Comparison of ENCODE assay signal across 9 cellular contexts in the genomic region with DNA sequence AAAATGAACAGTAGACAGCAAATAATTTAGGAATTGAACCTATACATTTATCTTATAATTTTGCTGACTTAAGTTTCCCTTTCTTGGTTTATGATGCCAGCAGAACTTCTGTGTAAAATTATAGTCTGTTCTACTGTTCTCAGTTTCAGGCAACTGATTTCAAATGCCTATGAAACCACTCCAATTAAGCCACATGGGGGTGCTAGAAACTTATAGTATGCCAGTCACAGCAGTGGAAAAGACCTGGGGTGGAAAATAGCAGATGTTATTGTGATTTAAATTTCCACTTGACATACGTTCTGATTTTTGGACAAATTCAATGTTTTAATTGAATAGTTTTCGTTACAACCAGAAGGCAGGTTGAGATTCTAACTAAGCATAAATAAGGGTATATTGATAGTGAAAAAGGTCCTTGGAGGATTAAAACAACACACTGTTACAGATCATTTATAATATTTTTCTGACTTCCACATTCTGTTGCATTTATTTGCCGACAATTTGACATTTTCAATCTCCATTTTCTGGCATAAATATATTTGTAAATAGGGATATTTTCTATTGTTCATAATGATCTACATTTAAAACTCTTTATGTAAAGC.
DNase-seq lines count a peak whose midpoint lies in the region; ATAC-seq lines count a peak whose summit lies in the region.
"Had no signal": no experiment of that assay in that cellular context is flagged by ENCODE, and none has a peak within 500 bp of the region (broad histone marks: within the 10 kb centered on the region; RNA-seq: fewer than 3 reads in every experiment).

No MANE protein-coding gene starts in this region.

- peak; percentile 14 for DNase-seq in DMS 273 treated with DMSO at 0.1 percent for 48 hours (lab: John Stamatoyannopoulos, UW)
- DNase-seq in NCI-H748 (lab: John Stamatoyannopoulos, UW; ENCODE audit: unreplicated experiment): peak; percentile 81
- DNase-seq in dermis blood vessel endothelial cell: peak; percentile 38
- DNase-seq in occipital lobe (lab: John Stamatoyannopoulos, UW): peak; percentile 1
- DNase-seq in OCI-M2 (lab: John Stamatoyannopoulos, UW; ENCODE audit: unreplicated experiment): no peak
- no peak for DNase-seq in stimulated activated CD8-positive, alpha-beta memory T cell treated with anti-CD3 and anti-CD28 coated beads, Interleukin-4, amount 100 ng/mL, for 48 hours
- DNase-seq: naive B cell had no signal

- ATAC-seq in GM19463 (IDR thresholded peaks at IDR 0.05; ENCODE audit: unreplicated experiment) (peak; percentile 73), HG03575 (IDR thresholded peaks at IDR 0.05; ENCODE audit: extremely low read depth, insufficient number of reproducible peaks, low FRiP score, unreplicated experiment) (peak; percentile 46)

Comparison
In these comparisons a context has a peak if more than half of its experiments do, and no peak if none do; other contexts are left out.
1. DNase-seq: peak in DMS 273 treated with DMSO at 0.1 percent for 48 hours (single experiment), NCI-H748 (single experiment), dermis blood vessel endothelial cell (single experiment) and occipital lobe (single experiment); none in OCI-M2 (single experiment) and stimulated activated CD8-positive, alpha-beta memory T cell treated with anti-CD3 and anti-CD28 coated beads, Interleukin-4, amount 100 ng/mL, for 48 hours (single experiment).